1 cellular context compared by ENCODE assay signal in the genomic region with DNA sequence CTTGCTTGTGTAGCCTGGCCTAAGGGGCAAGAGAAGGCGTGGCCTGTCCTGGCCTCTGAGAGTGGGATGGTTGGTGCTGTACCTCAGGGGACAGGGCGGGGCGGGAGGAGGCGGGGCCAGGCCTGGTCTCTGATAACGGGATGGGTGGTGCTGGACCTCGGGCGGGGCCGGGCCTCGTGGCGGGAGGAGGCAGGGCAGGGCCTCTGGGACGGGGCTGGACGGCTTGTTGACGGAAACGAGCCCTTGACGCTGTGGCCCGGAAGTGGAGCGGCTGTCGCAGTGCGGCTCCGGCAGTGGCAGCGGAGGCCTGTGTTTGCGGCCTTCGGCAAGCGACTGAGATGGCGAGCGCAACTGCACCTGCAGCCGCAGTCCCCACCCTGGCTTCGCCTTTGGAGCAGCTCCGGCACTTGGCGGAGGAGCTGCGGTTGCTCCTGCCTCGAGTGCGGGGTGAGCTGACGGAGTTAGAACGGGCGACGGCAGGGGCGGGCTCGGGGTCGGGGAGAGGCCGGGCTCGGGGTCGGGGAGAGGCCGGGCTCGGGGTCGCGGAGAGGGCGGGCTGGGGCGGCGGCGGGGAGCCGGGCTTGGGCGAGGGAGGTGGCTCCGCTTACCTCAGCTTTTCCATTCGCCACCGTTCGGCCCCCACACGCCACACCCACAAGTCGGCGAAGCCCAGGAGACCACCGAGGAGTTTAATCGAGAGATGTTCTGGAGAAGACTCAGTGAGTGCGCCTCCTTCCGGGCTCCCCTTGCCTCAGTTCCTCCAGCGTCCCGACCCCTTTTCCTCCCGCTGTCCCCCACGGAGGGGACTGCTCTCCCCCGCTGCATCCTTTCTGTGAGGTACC.
TF ChIP-seq lines count a peak whose summit lies in the region.

A gene with protein sequence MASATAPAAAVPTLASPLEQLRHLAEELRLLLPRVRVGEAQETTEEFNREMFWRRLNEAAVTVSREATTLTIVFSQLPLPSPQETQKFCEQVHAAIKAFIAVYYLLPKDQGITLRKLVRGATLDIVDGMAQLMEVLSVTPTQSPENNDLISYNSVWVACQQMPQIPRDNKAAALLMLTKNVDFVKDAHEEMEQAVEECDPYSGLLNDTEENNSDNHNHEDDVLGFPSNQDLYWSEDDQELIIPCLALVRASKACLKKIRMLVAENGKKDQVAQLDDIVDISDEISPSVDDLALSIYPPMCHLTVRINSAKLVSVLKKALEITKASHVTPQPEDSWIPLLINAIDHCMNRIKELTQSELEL (plus strand): TSS at position 243 of the 842 bp plus-strand sequence. CDS start 96 bp downstream, at position 339.

TF ChIP-seq in GM12878, 131 proteins besides CTCF, POLR2A, EP300 and RAD21 (continued from another document and continues in another):
- TF ChIP-seq PAX5 (IDR thresholded peaks at IDR 0.05; ENCODE audit: borderline replicate concordance, low read depth, low read length) (no peak; the same call in 1 of the 2 replicates), MXI1 (IDR thresholded peaks at IDR 0.05; ENCODE audit: low read depth, low read length) (peak; percentile 88), RELA (IDR thresholded peaks at IDR 0.05; ENCODE audit: borderline replicate concordance, partially characterized antibody) (peak; percentile 71), CHD1 (IDR thresholded peaks at IDR 0.05; ENCODE audit: low read depth, low read length) (0 out of 2 replicates have a peak, but pooled peaks have one; percentile 25), EZH2 (IDR thresholded peaks at IDR 0.05; ENCODE audit: borderline replicate concordance, control insufficient read depth, low read depth, low read length) (no peak), RAD51 (IDR thresholded peaks at IDR 0.05) (no peak), IKZF2 (IDR thresholded peaks at IDR 0.05) (no peak; a peak in 1 of 4 replicates), CHD4 (IDR thresholded peaks at IDR 0.05) (no peak), ATF7 (IDR thresholded peaks at IDR 0.05; ENCODE audit: low read depth) (no peak), BACH1 (IDR thresholded peaks at IDR 0.05; ENCODE audit: borderline replicate concordance) (peak; percentile 83), ZNF24 (IDR thresholded peaks at IDR 0.05) (no peak), SMAD5 (IDR thresholded peaks at IDR 0.05; ENCODE audit: low read depth) (peak; percentile 84; the same call in 1 of the 2 replicates), BMI1 (IDR thresholded peaks at IDR 0.05; ENCODE audit: borderline replicate concordance) (no peak), EED (IDR thresholded peaks at IDR 0.05; ENCODE audit: low read depth) (no peak), TCF12 (IDR thresholded peaks at IDR 0.05; ENCODE audit: low read depth, low read length) (peak; percentile 73), NR2C1 (IDR thresholded peaks at IDR 0.05) (peak; percentile 72), IKZF1 (conservative IDR thresholded peaks at IDR 0.05) (peak; percentile 55), TARDBP (IDR thresholded peaks at IDR 0.05; ENCODE audit: borderline replicate concordance) (no peak; the same call in 1 of the 2 replicates), POLR2AphosphoS2 (IDR thresholded peaks at IDR 0.05; ENCODE audit: low read depth, low read length) (peak; percentile 97), FOXK2 (IDR thresholded peaks at IDR 0.05) (peak; percentile 95), SIN3A (IDR thresholded peaks at IDR 0.05; ENCODE audit: low read depth, low read length) (peak; percentile 94), RB1 (IDR thresholded peaks at IDR 0.05; ENCODE audit: borderline replicate concordance) (peak; percentile 49; the same call in 1 of the 2 replicates), RUNX3 (IDR thresholded peaks at IDR 0.05; ENCODE audit: low read length) (peak; percentile 58), STAT3 (IDR thresholded peaks at IDR 0.05; ENCODE audit: low read depth, low read length) (no peak), MEF2B (IDR thresholded peaks at IDR 0.05; ENCODE audit: partially characterized antibody, poor library complexity, severe bottlenecking) (peak; percentile 36), SIX5 (IDR thresholded peaks at IDR 0.05; ENCODE audit: low read depth, low read length, severe bottlenecking) (no peak), SRF (IDR thresholded peaks at IDR 0.05; ENCODE audit: low read depth in 2 of 2, low read length in 2 of 2) (no peak), GATAD2B (conservative IDR thresholded peaks at IDR 0.05; ENCODE audit: low read depth) (peak; percentile 66; the same call in 1 of the 2 replicates), POLR2AphosphoS5 (IDR thresholded peaks at IDR 0.05; ENCODE audit: low read length) (peak; percentile 97), EGR1 (IDR thresholded peaks at IDR 0.05; ENCODE audit: borderline replicate concordance in 1 of 2, low read depth in 2 of 2, low read length in 2 of 2) (0 out of 3 replicates have a peak, but pooled peaks of 1 of the 2 experiments have one; percentile 7), SREBF2 (IDR thresholded peaks at IDR 0.05; ENCODE audit: low read length) (no peak), TCF3 (IDR thresholded peaks at IDR 0.05; ENCODE audit: borderline replicate concordance, insufficient read depth, low read depth, low read length) (peak; percentile 76; the same call in 1 of the 2 replicates), TBL1XR1 (IDR thresholded peaks at IDR 0.05; ENCODE audit: low read depth, low read length) (no peak), TAF1 (IDR thresholded peaks at IDR 0.05; ENCODE audit: borderline replicate concordance, low read depth, low read length) (peak; percentile 83), HDAC2 (IDR thresholded peaks at IDR 0.05) (no peak), KLF5 (IDR thresholded peaks at IDR 0.05; ENCODE audit: partially characterized antibody) (peak; percentile 92), ETV6 (conservative IDR thresholded peaks at IDR 0.05 in 1 of 2, IDR thresholded peaks at IDR 0.05 in 1 of 2; ENCODE audit: borderline replicate concordance in 1 of 2, low read depth in 1 of 2) (no peak), MEF2A (IDR thresholded peaks at IDR 0.05; ENCODE audit: insufficient read depth, low read depth, low read length) (no peak), ZNF217 (IDR thresholded peaks at IDR 0.05) (no peak), ZNF274 (IDR thresholded peaks at IDR 0.05; ENCODE audit: insufficient read depth, insufficient read length) (no peak), KDM1A (IDR thresholded peaks at IDR 0.05; ENCODE audit: borderline replicate concordance) (no peak), STAT1 (conservative IDR thresholded peaks at IDR 0.05) (no peak), ESRRA (IDR thresholded peaks at IDR 0.05; ENCODE audit: low read length) (no peak), NRF1 (conservative IDR thresholded peaks at IDR 0.05; ENCODE audit: low read depth, low read length) (no peak), NFIC (IDR thresholded peaks at IDR 0.05; ENCODE audit: low read depth, low read length) (no peak)
- TF ChIP-seq, protein P1, sequence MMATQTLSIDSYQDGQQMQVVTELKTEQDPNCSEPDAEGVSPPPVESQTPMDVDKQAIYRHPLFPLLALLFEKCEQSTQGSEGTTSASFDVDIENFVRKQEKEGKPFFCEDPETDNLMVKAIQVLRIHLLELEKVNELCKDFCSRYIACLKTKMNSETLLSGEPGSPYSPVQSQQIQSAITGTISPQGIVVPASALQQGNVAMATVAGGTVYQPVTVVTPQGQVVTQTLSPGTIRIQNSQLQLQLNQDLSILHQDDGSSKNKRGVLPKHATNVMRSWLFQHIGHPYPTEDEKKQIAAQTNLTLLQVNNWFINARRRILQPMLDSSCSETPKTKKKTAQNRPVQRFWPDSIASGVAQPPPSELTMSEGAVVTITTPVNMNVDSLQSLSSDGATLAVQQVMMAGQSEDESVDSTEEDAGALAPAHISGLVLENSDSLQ (IDR thresholded peaks at IDR 0.05), result peak; percentile 55; the same call in 1 of the 2 replicates
- TF ChIP-seq, protein P2, sequence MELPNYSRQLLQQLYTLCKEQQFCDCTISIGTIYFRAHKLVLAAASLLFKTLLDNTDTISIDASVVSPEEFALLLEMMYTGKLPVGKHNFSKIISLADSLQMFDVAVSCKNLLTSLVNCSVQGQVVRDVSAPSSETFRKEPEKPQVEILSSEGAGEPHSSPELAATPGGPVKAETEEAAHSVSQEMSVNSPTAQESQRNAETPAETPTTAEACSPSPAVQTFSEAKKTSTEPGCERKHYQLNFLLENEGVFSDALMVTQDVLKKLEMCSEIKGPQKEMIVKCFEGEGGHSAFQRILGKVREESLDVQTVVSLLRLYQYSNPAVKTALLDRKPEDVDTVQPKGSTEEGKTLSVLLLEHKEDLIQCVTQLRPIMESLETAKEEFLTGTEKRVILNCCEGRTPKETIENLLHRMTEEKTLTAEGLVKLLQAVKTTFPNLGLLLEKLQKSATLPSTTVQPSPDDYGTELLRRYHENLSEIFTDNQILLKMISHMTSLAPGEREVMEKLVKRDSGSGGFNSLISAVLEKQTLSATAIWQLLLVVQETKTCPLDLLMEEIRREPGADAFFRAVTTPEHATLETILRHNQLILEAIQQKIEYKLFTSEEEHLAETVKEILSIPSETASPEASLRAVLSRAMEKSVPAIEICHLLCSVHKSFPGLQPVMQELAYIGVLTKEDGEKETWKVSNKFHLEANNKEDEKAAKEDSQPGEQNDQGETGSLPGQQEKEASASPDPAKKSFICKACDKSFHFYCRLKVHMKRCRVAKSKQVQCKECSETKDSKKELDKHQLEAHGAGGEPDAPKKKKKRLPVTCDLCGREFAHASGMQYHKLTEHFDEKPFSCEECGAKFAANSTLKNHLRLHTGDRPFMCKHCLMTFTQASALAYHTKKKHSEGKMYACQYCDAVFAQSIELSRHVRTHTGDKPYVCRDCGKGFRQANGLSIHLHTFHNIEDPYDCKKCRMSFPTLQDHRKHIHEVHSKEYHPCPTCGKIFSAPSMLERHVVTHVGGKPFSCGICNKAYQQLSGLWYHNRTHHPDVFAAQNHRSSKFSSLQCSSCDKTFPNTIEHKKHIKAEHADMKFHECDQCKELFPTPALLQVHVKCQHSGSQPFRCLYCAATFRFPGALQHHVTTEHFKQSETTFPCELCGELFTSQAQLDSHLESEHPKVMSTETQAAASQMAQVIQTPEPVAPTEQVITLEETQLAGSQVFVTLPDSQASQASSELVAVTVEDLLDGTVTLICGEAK (IDR thresholded peaks at IDR 0.05; ENCODE audit: borderline replicate concordance), result peak; percentile 54; the same call in 1 of the 2 replicates
- TF ChIP-seq, protein P3, sequence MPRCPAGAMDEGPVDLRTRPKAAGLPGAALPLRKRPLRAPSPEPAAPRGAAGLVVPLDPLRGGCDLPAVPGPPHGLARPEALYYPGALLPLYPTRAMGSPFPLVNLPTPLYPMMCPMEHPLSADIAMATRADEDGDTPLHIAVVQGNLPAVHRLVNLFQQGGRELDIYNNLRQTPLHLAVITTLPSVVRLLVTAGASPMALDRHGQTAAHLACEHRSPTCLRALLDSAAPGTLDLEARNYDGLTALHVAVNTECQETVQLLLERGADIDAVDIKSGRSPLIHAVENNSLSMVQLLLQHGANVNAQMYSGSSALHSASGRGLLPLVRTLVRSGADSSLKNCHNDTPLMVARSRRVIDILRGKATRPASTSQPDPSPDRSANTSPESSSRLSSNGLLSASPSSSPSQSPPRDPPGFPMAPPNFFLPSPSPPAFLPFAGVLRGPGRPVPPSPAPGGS (IDR thresholded peaks at IDR 0.05; ENCODE audit: borderline replicate concordance, insufficient read depth, low read depth, low read length, poor library complexity, severe bottlenecking), result peak; percentile 95
- TF ChIP-seq, protein P4, sequence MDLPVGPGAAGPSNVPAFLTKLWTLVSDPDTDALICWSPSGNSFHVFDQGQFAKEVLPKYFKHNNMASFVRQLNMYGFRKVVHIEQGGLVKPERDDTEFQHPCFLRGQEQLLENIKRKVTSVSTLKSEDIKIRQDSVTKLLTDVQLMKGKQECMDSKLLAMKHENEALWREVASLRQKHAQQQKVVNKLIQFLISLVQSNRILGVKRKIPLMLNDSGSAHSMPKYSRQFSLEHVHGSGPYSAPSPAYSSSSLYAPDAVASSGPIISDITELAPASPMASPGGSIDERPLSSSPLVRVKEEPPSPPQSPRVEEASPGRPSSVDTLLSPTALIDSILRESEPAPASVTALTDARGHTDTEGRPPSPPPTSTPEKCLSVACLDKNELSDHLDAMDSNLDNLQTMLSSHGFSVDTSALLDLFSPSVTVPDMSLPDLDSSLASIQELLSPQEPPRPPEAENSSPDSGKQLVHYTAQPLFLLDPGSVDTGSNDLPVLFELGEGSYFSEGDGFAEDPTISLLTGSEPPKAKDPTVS (IDR thresholded peaks at IDR 0.05; ENCODE audit: low read depth, low read length), result no peak
- TF ChIP-seq, protein P5, sequence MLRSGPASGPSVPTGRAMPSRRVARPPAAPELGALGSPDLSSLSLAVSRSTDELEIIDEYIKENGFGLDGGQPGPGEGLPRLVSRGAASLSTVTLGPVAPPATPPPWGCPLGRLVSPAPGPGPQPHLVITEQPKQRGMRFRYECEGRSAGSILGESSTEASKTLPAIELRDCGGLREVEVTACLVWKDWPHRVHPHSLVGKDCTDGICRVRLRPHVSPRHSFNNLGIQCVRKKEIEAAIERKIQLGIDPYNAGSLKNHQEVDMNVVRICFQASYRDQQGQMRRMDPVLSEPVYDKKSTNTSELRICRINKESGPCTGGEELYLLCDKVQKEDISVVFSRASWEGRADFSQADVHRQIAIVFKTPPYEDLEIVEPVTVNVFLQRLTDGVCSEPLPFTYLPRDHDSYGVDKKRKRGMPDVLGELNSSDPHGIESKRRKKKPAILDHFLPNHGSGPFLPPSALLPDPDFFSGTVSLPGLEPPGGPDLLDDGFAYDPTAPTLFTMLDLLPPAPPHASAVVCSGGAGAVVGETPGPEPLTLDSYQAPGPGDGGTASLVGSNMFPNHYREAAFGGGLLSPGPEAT (IDR thresholded peaks at IDR 0.05; ENCODE audit: low read depth), result no peak
- TF ChIP-seq, protein P6, sequence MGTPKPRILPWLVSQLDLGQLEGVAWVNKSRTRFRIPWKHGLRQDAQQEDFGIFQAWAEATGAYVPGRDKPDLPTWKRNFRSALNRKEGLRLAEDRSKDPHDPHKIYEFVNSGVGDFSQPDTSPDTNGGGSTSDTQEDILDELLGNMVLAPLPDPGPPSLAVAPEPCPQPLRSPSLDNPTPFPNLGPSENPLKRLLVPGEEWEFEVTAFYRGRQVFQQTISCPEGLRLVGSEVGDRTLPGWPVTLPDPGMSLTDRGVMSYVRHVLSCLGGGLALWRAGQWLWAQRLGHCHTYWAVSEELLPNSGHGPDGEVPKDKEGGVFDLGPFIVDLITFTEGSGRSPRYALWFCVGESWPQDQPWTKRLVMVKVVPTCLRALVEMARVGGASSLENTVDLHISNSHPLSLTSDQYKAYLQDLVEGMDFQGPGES (IDR thresholded peaks at IDR 0.05), result no peak
- TF ChIP-seq, protein P7, sequence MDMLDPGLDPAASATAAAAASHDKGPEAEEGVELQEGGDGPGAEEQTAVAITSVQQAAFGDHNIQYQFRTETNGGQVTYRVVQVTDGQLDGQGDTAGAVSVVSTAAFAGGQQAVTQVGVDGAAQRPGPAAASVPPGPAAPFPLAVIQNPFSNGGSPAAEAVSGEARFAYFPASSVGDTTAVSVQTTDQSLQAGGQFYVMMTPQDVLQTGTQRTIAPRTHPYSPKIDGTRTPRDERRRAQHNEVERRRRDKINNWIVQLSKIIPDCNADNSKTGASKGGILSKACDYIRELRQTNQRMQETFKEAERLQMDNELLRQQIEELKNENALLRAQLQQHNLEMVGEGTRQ (IDR thresholded peaks at IDR 0.05; ENCODE audit: borderline replicate concordance, low read depth, low read length), result no peak
- TF ChIP-seq, protein P8, sequence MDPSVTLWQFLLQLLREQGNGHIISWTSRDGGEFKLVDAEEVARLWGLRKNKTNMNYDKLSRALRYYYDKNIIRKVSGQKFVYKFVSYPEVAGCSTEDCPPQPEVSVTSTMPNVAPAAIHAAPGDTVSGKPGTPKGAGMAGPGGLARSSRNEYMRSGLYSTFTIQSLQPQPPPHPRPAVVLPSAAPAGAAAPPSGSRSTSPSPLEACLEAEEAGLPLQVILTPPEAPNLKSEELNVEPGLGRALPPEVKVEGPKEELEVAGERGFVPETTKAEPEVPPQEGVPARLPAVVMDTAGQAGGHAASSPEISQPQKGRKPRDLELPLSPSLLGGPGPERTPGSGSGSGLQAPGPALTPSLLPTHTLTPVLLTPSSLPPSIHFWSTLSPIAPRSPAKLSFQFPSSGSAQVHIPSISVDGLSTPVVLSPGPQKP (IDR thresholded peaks at IDR 0.05; ENCODE audit: low read depth, low read length), result peak; percentile 85
